ENCODE assay signal across 2 cellular contexts in genomic region chr15:38072007-38072506, GRCh38.
TF ChIP-seq lines count a peak whose summit lies in the region.

No MANE protein-coding gene starts in this region.

TF ChIP-seq in GM12878, 131 proteins besides CTCF, POLR2A, EP300 and RAD21 (continued from another document and continues in another):
- TF ChIP-seq E4F1 (IDR thresholded peaks at IDR 0.05; ENCODE audit: borderline replicate concordance, partially characterized antibody) (no peak), PAX8 (IDR thresholded peaks at IDR 0.05) (no peak), ZSCAN29 (IDR thresholded peaks at IDR 0.05) (no peak), CREB1 (IDR thresholded peaks at IDR 0.05; ENCODE audit: low read depth) (peak; percentile 84), TAF1 (IDR thresholded peaks at IDR 0.05; ENCODE audit: borderline replicate concordance, low read depth, low read length) (no peak), NFIC (IDR thresholded peaks at IDR 0.05; ENCODE audit: low read depth, low read length) (no peak; the same call in 1 of the 2 replicates), SUPT20H (IDR thresholded peaks at IDR 0.05; ENCODE audit: borderline replicate concordance, control insufficient read depth, low read depth, low read length) (no peak), SRF (IDR thresholded peaks at IDR 0.05; ENCODE audit: low read depth in 2 of 2, low read length in 2 of 2) (no peak), MYC (IDR thresholded peaks at IDR 0.05; ENCODE audit: insufficient read depth, insufficient read length, insufficient replicate concordance, low read length, severe bottlenecking) (no peak), POLR2AphosphoS2 (IDR thresholded peaks at IDR 0.05; ENCODE audit: low read depth, low read length) (no peak), DPF2 (IDR thresholded peaks at IDR 0.05) (no peak), RELB (IDR thresholded peaks at IDR 0.05; ENCODE audit: low read depth) (0 out of 2 replicates have a peak, but pooled peaks have one; percentile 35), EZH2 (IDR thresholded peaks at IDR 0.05; ENCODE audit: borderline replicate concordance, control insufficient read depth, low read depth, low read length) (no peak), RB1 (IDR thresholded peaks at IDR 0.05; ENCODE audit: borderline replicate concordance) (no peak), SPI1 (IDR thresholded peaks at IDR 0.05; ENCODE audit: borderline replicate concordance, insufficient read depth, low read depth, low read length) (no peak), PAX5 (IDR thresholded peaks at IDR 0.05; ENCODE audit: borderline replicate concordance, low read depth, low read length) (no peak), TCF7 (IDR thresholded peaks at IDR 0.05; ENCODE audit: borderline replicate concordance) (no peak), SMARCA5 (IDR thresholded peaks at IDR 0.05) (0 out of 2 replicates have a peak, but pooled peaks have one; percentile 21), YBX1 (IDR thresholded peaks at IDR 0.05) (no peak), BCL11A (IDR thresholded peaks at IDR 0.05; ENCODE audit: low read depth, low read length) (no peak), CBFB (IDR thresholded peaks at IDR 0.05; ENCODE audit: low read depth) (no peak), TCF3 (IDR thresholded peaks at IDR 0.05; ENCODE audit: borderline replicate concordance, insufficient read depth, low read depth, low read length) (no peak), IKZF1 (conservative IDR thresholded peaks at IDR 0.05) (no peak), IKZF2 (IDR thresholded peaks at IDR 0.05) (0 out of 4 replicates have a peak, but pooled peaks have one; percentile 30)
- TF ChIP-seq, protein P1, sequence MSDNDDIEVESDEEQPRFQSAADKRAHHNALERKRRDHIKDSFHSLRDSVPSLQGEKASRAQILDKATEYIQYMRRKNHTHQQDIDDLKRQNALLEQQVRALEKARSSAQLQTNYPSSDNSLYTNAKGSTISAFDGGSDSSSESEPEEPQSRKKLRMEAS (IDR thresholded peaks at IDR 0.05; ENCODE audit: low read depth, low read length): no peak
- TF ChIP-seq, protein P2, sequence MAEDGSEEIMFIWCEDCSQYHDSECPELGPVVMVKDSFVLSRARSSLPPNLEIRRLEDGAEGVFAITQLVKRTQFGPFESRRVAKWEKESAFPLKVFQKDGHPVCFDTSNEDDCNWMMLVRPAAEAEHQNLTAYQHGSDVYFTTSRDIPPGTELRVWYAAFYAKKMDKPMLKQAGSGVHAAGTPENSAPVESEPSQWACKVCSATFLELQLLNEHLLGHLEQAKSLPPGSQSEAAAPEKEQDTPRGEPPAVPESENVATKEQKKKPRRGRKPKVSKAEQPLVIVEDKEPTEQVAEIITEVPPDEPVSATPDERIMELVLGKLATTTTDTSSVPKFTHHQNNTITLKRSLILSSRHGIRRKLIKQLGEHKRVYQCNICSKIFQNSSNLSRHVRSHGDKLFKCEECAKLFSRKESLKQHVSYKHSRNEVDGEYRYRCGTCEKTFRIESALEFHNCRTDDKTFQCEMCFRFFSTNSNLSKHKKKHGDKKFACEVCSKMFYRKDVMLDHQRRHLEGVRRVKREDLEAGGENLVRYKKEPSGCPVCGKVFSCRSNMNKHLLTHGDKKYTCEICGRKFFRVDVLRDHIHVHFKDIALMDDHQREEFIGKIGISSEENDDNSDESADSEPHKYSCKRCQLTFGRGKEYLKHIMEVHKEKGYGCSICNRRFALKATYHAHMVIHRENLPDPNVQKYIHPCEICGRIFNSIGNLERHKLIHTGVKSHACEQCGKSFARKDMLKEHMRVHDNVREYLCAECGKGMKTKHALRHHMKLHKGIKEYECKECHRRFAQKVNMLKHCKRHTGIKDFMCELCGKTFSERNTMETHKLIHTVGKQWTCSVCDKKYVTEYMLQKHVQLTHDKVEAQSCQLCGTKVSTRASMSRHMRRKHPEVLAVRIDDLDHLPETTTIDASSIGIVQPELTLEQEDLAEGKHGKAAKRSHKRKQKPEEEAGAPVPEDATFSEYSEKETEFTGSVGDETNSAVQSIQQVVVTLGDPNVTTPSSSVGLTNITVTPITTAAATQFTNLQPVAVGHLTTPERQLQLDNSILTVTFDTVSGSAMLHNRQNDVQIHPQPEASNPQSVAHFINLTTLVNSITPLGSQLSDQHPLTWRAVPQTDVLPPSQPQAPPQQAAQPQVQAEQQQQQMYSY (CRISPR knock-in tag; IDR thresholded peaks at IDR 0.05): no peak

TF ChIP-seq in HepG2, 621 proteins besides CTCF, POLR2A, EP300 and RAD21 (continued from another document):
- TF ChIP-seq, protein P3, sequence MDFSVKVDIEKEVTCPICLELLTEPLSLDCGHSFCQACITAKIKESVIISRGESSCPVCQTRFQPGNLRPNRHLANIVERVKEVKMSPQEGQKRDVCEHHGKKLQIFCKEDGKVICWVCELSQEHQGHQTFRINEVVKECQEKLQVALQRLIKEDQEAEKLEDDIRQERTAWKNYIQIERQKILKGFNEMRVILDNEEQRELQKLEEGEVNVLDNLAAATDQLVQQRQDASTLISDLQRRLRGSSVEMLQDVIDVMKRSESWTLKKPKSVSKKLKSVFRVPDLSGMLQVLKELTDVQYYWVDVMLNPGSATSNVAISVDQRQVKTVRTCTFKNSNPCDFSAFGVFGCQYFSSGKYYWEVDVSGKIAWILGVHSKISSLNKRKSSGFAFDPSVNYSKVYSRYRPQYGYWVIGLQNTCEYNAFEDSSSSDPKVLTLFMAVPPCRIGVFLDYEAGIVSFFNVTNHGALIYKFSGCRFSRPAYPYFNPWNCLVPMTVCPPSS (IDR thresholded peaks at IDR 0.05): no peak
- TF ChIP-seq ATF4 (CRISPR knock-in tag; IDR thresholded peaks at IDR 0.05) (0 out of 4 replicates have a peak, but pooled peaks of 1 of the 2 experiments have one; percentile 20), ZNF292 (CRISPR knock-in tag; IDR thresholded peaks at IDR 0.05; ENCODE audit: borderline replicate concordance, low read depth) (no peak), SMC3 (IDR thresholded peaks at IDR 0.05; ENCODE audit: low read length) (no peak), PBX2 (CRISPR knock-in tag; IDR thresholded peaks at IDR 0.05) (no peak), ZNF34 (CRISPR knock-in tag; IDR thresholded peaks at IDR 0.05; ENCODE audit: borderline replicate concordance) (no peak), ZNF12 (CRISPR knock-in tag; IDR thresholded peaks at IDR 0.05) (no peak), ZMYM3 (CRISPR knock-in tag; IDR thresholded peaks at IDR 0.05) (peak; percentile 26; the same call in 1 of the 2 replicates)
